11 cellular contexts compared by ENCODE assay signal in the genomic region with DNA sequence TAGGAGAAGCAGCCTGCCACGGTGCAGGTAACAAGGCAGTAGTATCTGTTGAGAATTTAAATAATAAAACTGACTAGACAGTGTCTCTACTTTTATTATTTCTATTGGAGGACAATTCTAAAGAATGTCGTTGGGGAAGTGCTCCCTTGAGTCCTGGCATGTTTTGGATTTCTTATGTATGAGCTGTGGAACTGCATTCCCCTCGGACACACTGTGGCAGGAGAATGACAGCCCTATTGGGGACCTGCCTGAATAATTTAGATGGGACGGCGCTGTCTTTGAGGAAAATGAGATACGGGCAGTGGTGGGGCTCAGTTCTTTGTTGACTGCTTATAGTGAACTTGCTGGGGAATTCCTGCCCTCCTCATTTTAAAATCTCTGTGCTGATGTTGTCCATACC. TPM values are rescaled to one million over a fixed set of nuclear protein-coding genes. Genes with fewer than 3 reads are reported as not detected.
"Had no signal": no experiment of that assay in that cellular context is flagged by ENCODE, and none has a peak within 500 bp of the region (broad histone marks: within the 10 kb centered on the region; RNA-seq: fewer than 3 reads in every experiment).

No MANE protein-coding gene starts in this region.

- H3K4me2 ChIP-seq: GM23338 had no signal

- H3K4me3 ChIP-seq: GM23248, GM23338, HAP-1 had no signal

- H3K36me3 ChIP-seq: HAP-1 had no signal

- H3K9ac ChIP-seq: GM23248 had no signal

- DNase-seq: GM23248, GOT3, H7, H9, HCEC 1CT, HFFc6 had no signal

- FAIRE-seq: H1, H54 had no signal

- H3K27ac ChIP-seq: GM23248 had no signal

- H3K4me1 ChIP-seq: HAP-1 had no signal

- H3K9me3 ChIP-seq: HAP-1 had no signal

- H2AFZ ChIP-seq: GM23248, GM23338 had no signal

RNA-seq across cellular contexts. Expression of gene SCP2D1, which starts 2.4 kb away (rescaled TPM):
- total RNA-seq: GM23248, GM23338, H1, H4, H7, H9, HFFc6 had no signal
- polyA plus RNA-seq: GM23248, GM23338, H1 had no signal
